In genomic region chr2:218908721-218909619, GRCh38 we compare ENCODE assay signal across 1 cellular context.
TF ChIP-seq lines count a peak whose summit lies in the region.

No MANE protein-coding gene starts in this region.

TF ChIP-seq in IMR-90, 13 proteins besides CTCF, POLR2A, EP300 and RAD21 (continued from another document):
- TF ChIP-seq USF2 (IDR thresholded peaks at IDR 0.05; ENCODE audit: low read depth, low read length) (no peak), BHLHE40 (IDR thresholded peaks at IDR 0.05; ENCODE audit: low read depth, low read length) (no peak), MXI1 (IDR thresholded peaks at IDR 0.05; ENCODE audit: borderline replicate concordance, low read depth, low read length) (peak; percentile 36; the same call in 1 of the 2 replicates)
TF ChIP-seq in IMR-90: peak in this region for 1.
